ENCODE assay signal across 14 cellular contexts in genomic region chr4:15116509-15117079, GRCh38.
A peak's percentile ranks its signal among the peaks of the same experiment; 100 is the strongest.
DNase-seq lines count a peak whose midpoint lies in the region; ATAC-seq and FAIRE-seq lines count a peak whose summit lies in the region.
"Had no signal": no experiment of that assay in that cellular context is flagged by ENCODE, and none has a peak within 500 bp of the region (broad histone marks: within the 10 kb centered on the region; RNA-seq: fewer than 3 reads in every experiment).

No MANE protein-coding gene starts in this region.

- no peak for ATAC-seq in activated T-helper 17 cell treated with anti-CD3 and anti-CD28 coated beads, Interleukin-2, amount 50 U/mL, for 72 hours (replicated peaks)
- ATAC-seq in left lobe of liver, result peak; percentile 77
- ATAC-seq in GM19397 (IDR thresholded peaks at IDR 0.05; ENCODE audit: unreplicated experiment), result no peak
- no peak for ATAC-seq in HG03521 (IDR thresholded peaks at IDR 0.05; ENCODE audit: unreplicated experiment)
- ATAC-seq: CD8-positive, alpha-beta T cell had no signal

- peaks cover 12% of the 10 kb centered on the region for H3K4me1 Mint-ChIP-seq in activated T-helper 17 cell treated with anti-CD3 and anti-CD28 coated beads, Interleukin-2, amount 50 U/mL, for 72 hours
- H3K4me1 Mint-ChIP-seq: CD14-positive monocyte had no signal

- no peak overlapping the region for H3K4me3 Mint-ChIP-seq in activated T-helper 17 cell treated with anti-CD3 and anti-CD28 coated beads, Interleukin-2, amount 50 U/mL, for 72 hours
- H3K4me3 Mint-ChIP-seq: CD14-positive monocyte; CD8-positive, alpha-beta T cell had no signal

- peak; percentile 17 for FAIRE-seq in islet of Langerhans (lab: Jason Lieb, UNC)
- FAIRE-seq: GM19239, H1 had no signal

- peaks cover 4% of the 10 kb centered on the region for H3K9me3 Mint-ChIP-seq in activated T-helper 17 cell treated with anti-CD3 and anti-CD28 coated beads, Interleukin-2, amount 50 U/mL, for 72 hours

- H3K27me3 Mint-ChIP-seq in activated T-helper 17 cell treated with anti-CD3 and anti-CD28 coated beads, Interleukin-2, amount 50 U/mL, for 72 hours, result peaks cover 17% of the 10 kb centered on the region

- peaks cover 6% of the 10 kb centered on the region for H3K36me3 Mint-ChIP-seq in activated T-helper 17 cell treated with anti-CD3 and anti-CD28 coated beads, Interleukin-2, amount 50 U/mL, for 72 hours (ENCODE audit: low read depth)
- H3K36me3 Mint-ChIP-seq: CD14-positive monocyte; CD8-positive, alpha-beta T cell had no signal

- H3K27ac Mint-ChIP-seq in activated T-helper 17 cell treated with anti-CD3 and anti-CD28 coated beads, Interleukin-2, amount 50 U/mL, for 72 hours, result peak overlapping the region; percentile 11
- H3K27ac Mint-ChIP-seq: CD14-positive monocyte; CD8-positive, alpha-beta T cell had no signal

- no peak for DNase-seq in left lobe of liver (ENCODE audit: low spot score)
- peak; percentile 97 for DNase-seq in renal cortical epithelial cell (ENCODE audit: low read depth)
- no peak for DNase-seq in NCI-H2196 (lab: John Stamatoyannopoulos, UW; ENCODE audit: unreplicated experiment)
- no peak for DNase-seq in epidermal melanocyte (ENCODE audit: insufficient read length, low spot score)
- DNase-seq: CD8-positive, alpha-beta T cell; COR-L47; GF-D8 had no signal
